ENCODE assay signal across 8 cellular contexts in the genomic region with DNA sequence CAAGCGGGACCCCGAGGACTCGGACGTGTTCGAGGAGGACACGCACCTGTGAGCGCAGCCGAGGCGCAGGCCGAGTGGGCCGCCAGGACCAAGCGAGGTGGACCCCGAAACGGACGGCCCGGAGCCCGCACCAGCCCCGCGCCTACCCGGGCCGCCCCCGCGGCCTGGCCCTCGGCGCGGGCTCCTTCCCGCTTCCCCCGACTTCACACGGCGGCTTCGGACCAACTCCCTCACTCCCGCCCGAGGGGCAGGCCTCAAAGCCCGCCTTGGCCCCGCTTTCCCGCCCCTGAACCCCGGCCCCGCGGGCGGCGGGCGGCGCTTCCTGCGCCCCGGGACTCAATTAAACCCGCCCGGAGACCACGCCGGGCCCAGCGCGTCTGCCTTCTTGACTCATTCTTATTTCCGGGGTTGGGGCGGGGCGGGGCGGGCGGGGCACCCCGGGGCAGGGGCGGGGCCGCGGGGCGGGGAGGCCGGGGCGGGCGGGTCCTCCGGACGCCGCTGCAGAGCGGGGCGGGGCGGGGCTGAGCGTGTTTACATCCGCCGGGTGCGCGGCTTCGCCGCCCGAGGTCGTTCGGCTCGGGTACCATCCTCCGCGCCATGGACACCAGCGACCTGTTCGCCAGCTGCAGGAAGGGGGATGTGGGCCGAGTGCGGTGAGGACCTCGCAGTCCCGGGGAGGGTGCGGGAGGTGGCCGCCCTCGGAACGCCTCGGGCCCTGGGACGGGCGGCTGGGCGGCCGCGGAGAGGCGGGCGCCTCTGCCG. TPM values are rescaled to one million over a fixed set of nuclear protein-coding genes. Genes with fewer than 3 reads are reported as not detected.
DNase-seq lines count a peak whose midpoint lies in the region; ATAC-seq and TF ChIP-seq lines count a peak whose summit lies in the region.

A gene (plus strand): TSS at position 524 of the 762 bp plus-strand sequence. CDS start 74 bp downstream, at position 598.

- no peak within 1 kb of the TSS; the same call in 2 of the 3 replicates for H2BK15ac ChIP-seq in IMR-90 (ENCODE audit: low read depth, low read length)

- ATAC-seq in GM21390 (IDR thresholded peaks at IDR 0.05; ENCODE audit: unreplicated experiment) (peak; percentile 72), IMR-90 (ENCODE audit: low read depth) (peak; percentile 94), Panc1 (peak; percentile 89)
- peak; percentile 89 to 91 for ATAC-seq in activated T-cell treated with anti-CD3 and anti-CD28 coated beads, Interleukin-2, amount 50 U/mL, for 72 hours (replicated peaks in 1 of 2)
- ATAC-seq in naive thymus-derived CD8-positive, alpha-beta T cell = peak; percentile 80 to 83

- intact Hi-C loops in IMR-90 (cut with micrococcal nuclease) (loop anchor here (1.0 kb wide), 1 partner anchor 12 kb away; no protein-coding TSS in a partner anchor), Panc1 (cut with micrococcal nuclease; ENCODE audit: unreplicated experiment) (no loop called here)

- no peaks in the 10 kb centered on the region for H3K27me3 Mint-ChIP-seq in activated T-cell treated with anti-CD3 and anti-CD28 coated beads, Interleukin-2, amount 50 U/mL, for 72 hours (ENCODE audit: low read depth)
- H3K27me3 Mint-ChIP-seq in naive thymus-derived CD8-positive, alpha-beta T cell = no peaks in the 10 kb centered on the region

- DNase-seq in COR-L47 (lab: John Stamatoyannopoulos, UW) = peak; percentile 89
- peak; percentile 58 for DNase-seq in IMR-90
- DNase-seq in Panc1 (ENCODE audit: low read depth, low spot score) = no peak
- peak; percentile 91 to 92 for DNase-seq in activated T-cell treated with anti-CD3 and anti-CD28 coated beads, Interleukin-2, amount 50 U/mL, for 72 hours
- peak; percentile 76 for DNase-seq in fibroblast of gingiva (ENCODE audit: low read depth)
- peak; percentile 76 to 92 (median 85) for DNase-seq in naive thymus-derived CD8-positive, alpha-beta T cell
- peak; percentile 81 to 88 (median 84) for DNase-seq in stimulated activated naive CD4-positive, alpha-beta T cell (lab: John Stamatoyannopoulos, UW)

- H3K4me2 ChIP-seq in IMR-90 (ENCODE audit: low read depth, low read length) = peak within 1 kb of the TSS; percentile 73

- peak within 1 kb of the TSS; percentile 95 to 99 for H4K8ac ChIP-seq in IMR-90 (ENCODE audit: low read depth in 2 of 2, low read length in 2 of 2)

- H3K36me3 ChIP-seq in IMR-90 (ENCODE audit: control insufficient read depth, insufficient read depth, low read length) = peaks cover 14% of the 10 kb centered on the region; the same call in 1 of the 2 replicates
- no peaks in the 10 kb centered on the region for H3K36me3 ChIP-seq in Panc1 (ENCODE audit: control insufficient read depth, insufficient read depth, low read length)

- H3K9ac ChIP-seq in IMR-90 (ENCODE audit: low read depth, low read length) = peak within 1 kb of the TSS; percentile 95

- H3K9me1 ChIP-seq in IMR-90 (ENCODE audit: insufficient read depth, low read length) = peaks cover 10% of the 10 kb centered on the region; the same call in 1 of the 2 replicates

- H3K4me1 ChIP-seq in IMR-90 (ENCODE audit: control insufficient read depth, insufficient read depth, low read length) (peaks cover 10% of the 10 kb centered on the region), Panc1 (ENCODE audit: control insufficient read depth, insufficient read depth, low read length) (peaks cover 4% of the 10 kb centered on the region)

- H3K4ac ChIP-seq in IMR-90 (ENCODE audit: low read depth, low read length) = peak within 1 kb of the TSS; percentile 95

- H3K79me1 ChIP-seq in IMR-90 (ENCODE audit: low read depth in 1 of 2, low read length in 2 of 2) = peaks cover 19 to 35% of the 10 kb centered on the region in 2 experiments

- peak within 1 kb of the TSS; percentile 100 for H2AK9ac ChIP-seq in IMR-90 (replicated peaks; ENCODE audit: low read depth, low read length, poor library complexity)

- H2BK20ac ChIP-seq in IMR-90 (ENCODE audit: low read depth, low read length) = no peak within 1 kb of the TSS

- H4K5ac ChIP-seq in IMR-90 (ENCODE audit: low read depth, low read length) = peak within 1 kb of the TSS; percentile 83

- H2AK5ac ChIP-seq in IMR-90 (ENCODE audit: low read depth, low read length) = peak within 1 kb of the TSS; percentile 98

- H3K27ac Mint-ChIP-seq in activated T-cell treated with anti-CD3 and anti-CD28 coated beads, Interleukin-2, amount 50 U/mL, for 72 hours = peak within 1 kb of the TSS; percentile 90
- peak within 1 kb of the TSS; percentile 94 to 99 (median 98) for H3K27ac Mint-ChIP-seq in naive thymus-derived CD8-positive, alpha-beta T cell

- H3K9me3 ChIP-seq in IMR-90 (ENCODE audit: control insufficient read depth, insufficient read depth, low read length) (no peaks in the 10 kb centered on the region), Panc1 (ENCODE audit: control insufficient read depth, insufficient read depth, low read depth, low read length) (no peaks in the 10 kb centered on the region)

- peaks cover 31% of the 10 kb centered on the region for H3K4me1 Mint-ChIP-seq in activated T-cell treated with anti-CD3 and anti-CD28 coated beads, Interleukin-2, amount 50 U/mL, for 72 hours (ENCODE audit: low read depth)
- H3K4me1 Mint-ChIP-seq in naive thymus-derived CD8-positive, alpha-beta T cell = peaks cover 26 to 52% (median 35%) of the 10 kb centered on the region in 4 donors

- peak within 1 kb of the TSS; percentile 69 for H2BK5ac ChIP-seq in IMR-90 (ENCODE audit: low read depth, low read length, poor library complexity, severe bottlenecking)

- no peaks in the 10 kb centered on the region for H3K9me3 Mint-ChIP-seq in activated T-cell treated with anti-CD3 and anti-CD28 coated beads, Interleukin-2, amount 50 U/mL, for 72 hours
- no peaks in the 10 kb centered on the region for H3K9me3 Mint-ChIP-seq in naive thymus-derived CD8-positive, alpha-beta T cell

- peak within 1 kb of the TSS; percentile 97 for H3K23ac ChIP-seq in IMR-90 (ENCODE audit: low read depth, low read length)

- peak within 1 kb of the TSS; percentile 98 for H2AFZ ChIP-seq in IMR-90 (replicated peaks; ENCODE audit: low read length, poor library complexity)

- TF ChIP-seq POLR2A in IMR-90 (IDR thresholded peaks at IDR 0.05; ENCODE audit: low read depth, low read length) = peak; percentile 95

- in situ Hi-C loops in IMR-90 (cut with MboI; ENCODE audit: low sequenced_read_pairs) (no loop called here), Panc1 (cut with HindIII; ENCODE audit: low pct_unique_long_range_greater_than_20kb, low sequenced_read_pairs) (no loop called here)

- POLR2A ChIA-PET in IMR-90 (lab: Charles Lee; ENCODE audit: unreplicated experiment) (no interaction called here), Panc1 (lab: Charles Lee) (interaction anchor here (0.6 to 0.9 kb wide), 4 partner anchors 12 to 517 kb away, joined by 4 to 7 read pairs (median 6); no protein-coding TSS in a partner anchor)
- POLR2A ChIA-PET in naive thymus-derived CD8-positive, alpha-beta T cell (lab: Charles Lee) = interaction anchor here (0.8 to 3.0 kb wide), 12 partner anchors 9 to 1448 kb away, joined by 3 to 21 read pairs (median 4); a partner anchor contains a TSS

- H3K27ac ChIP-seq in IMR-90 (ENCODE audit: insufficient read depth, low read length) (peak within 1 kb of the TSS; percentile 91), Panc1 (ENCODE audit: low read length) (peak within 1 kb of the TSS; percentile 78)

- H3K56ac ChIP-seq in IMR-90 (ENCODE audit: extremely low read depth, insufficient read depth, low read length) = peak within 1 kb of the TSS; percentile 52

- TF ChIP-seq CTCF in IMR-90 (conservative IDR thresholded peaks at IDR 0.05; ENCODE audit: low read depth, low read length) (no peak), Panc1 (IDR thresholded peaks at IDR 0.05) (no peak)

- no peak for TF ChIP-seq RAD21 in IMR-90 (IDR thresholded peaks at IDR 0.05; ENCODE audit: low read length)

- no peaks in the 10 kb centered on the region; the same call in none of the 2 replicates for H4K20me1 ChIP-seq in IMR-90 (ENCODE audit: insufficient read depth, low read length)

- peaks cover 2 to 5% of the 10 kb centered on the region in 2 donors for H3K36me3 Mint-ChIP-seq in activated T-cell treated with anti-CD3 and anti-CD28 coated beads, Interleukin-2, amount 50 U/mL, for 72 hours (ENCODE audit: insufficient read depth in 2 of 2)
- peaks cover 0 to 10% (median 0%) of the 10 kb centered on the region in 3 donors for H3K36me3 Mint-ChIP-seq in naive thymus-derived CD8-positive, alpha-beta T cell

- H3K27me3 ChIP-seq in IMR-90 (ENCODE audit: control insufficient read depth, insufficient read depth, low read length) = no peaks in the 10 kb centered on the region
- H3K27me3 ChIP-seq in Panc1 (ENCODE audit: control insufficient read depth, insufficient read depth, low read length) = no peaks in the 10 kb centered on the region

- H2BK120ac ChIP-seq in IMR-90 (ENCODE audit: low read depth, low read length) = peak within 1 kb of the TSS; percentile 84

- peak within 1 kb of the TSS; percentile 98 for H3K14ac ChIP-seq in IMR-90 (replicated peaks; ENCODE audit: low read depth, low read length)

- BruUV-seq in IMR-90 (replicated peaks; lab: Mats Ljungman, UMichigan) (no TSS peak), Panc1 (replicated peaks; lab: Mats Ljungman, UMichigan) (TSS peak; percentile 98)

- 0% methylated on average over 21 of the region's 102 CpGs; no CpG with 5 or more reads in 1 of the 2 experiments for WGBS in IMR-90 (ENCODE audit: extremely low coverage in 2 of 2, insufficient read length in 1 of 2), 2 experiments

- H3K4me3 ChIP-seq in IMR-90 (ENCODE audit: insufficient read depth, low read depth, low read length) (peak within 1 kb of the TSS; percentile 97), Panc1 (ENCODE audit: low read depth in 2 of 2, low read length in 2 of 2) (peak within 1 kb of the TSS; percentile 66 to 79)

- CTCF ChIA-PET in IMR-90 (lab: Yijun Ruan, JAX) (interaction anchor here (0.5 kb wide), 1 partner anchor 15 kb away, joined by 3 read pairs; no protein-coding TSS in a partner anchor), Panc1 (lab: Charles Lee) (no interaction called here)

- peak within 1 kb of the TSS; percentile 73 for H4K91ac ChIP-seq in IMR-90 (ENCODE audit: insufficient read depth, low read depth, low read length)

- H3K4me3 Mint-ChIP-seq in activated T-cell treated with anti-CD3 and anti-CD28 coated beads, Interleukin-2, amount 50 U/mL, for 72 hours = peak within 1 kb of the TSS; percentile 91 to 94
- H3K4me3 Mint-ChIP-seq in naive thymus-derived CD8-positive, alpha-beta T cell = peak within 1 kb of the TSS; percentile 84 to 98 (median 94)

- dilution Hi-C loops in IMR-90 (cut with HindIII; ENCODE audit: low sequenced_read_pairs, unreplicated experiment) = no loop called here

- H3K18ac ChIP-seq in IMR-90 (ENCODE audit: low read depth, low read length) = peak within 1 kb of the TSS; percentile 76

RNA-seq across cellular contexts. Expression of the gene that starts here (rescaled TPM):
- total RNA-seq in IMR-90 (2012; rRNA removed) (3.2 and 3.3 TPM in 2 replicates), Panc1 (2021; ENCODE audit: unreplicated experiment) (6.9 TPM)
- polyA plus RNA-seq in IMR-90 (2012; rRNA removed) = 23.0 and 25.3 TPM in 2 replicates
- polyA plus RNA-seq in IMR-90 (2012; cell fraction: cytosol; rRNA removed) = 18.6 and 29.2 TPM in 2 replicates
- polyA plus RNA-seq in IMR-90 (2012; cell fraction: nucleus; rRNA removed; ENCODE audit: low replicate concordance) = 139 and 305 TPM in 2 replicates
- 14.4 TPM for polyA plus RNA-seq in Panc1 (2012; ENCODE audit: insufficient read length)
- 10 to 100 TPM; 24.1 to 27.0 TPM for total RNA-seq in activated T-cell treated with anti-CD3 and anti-CD28 coated beads, Interleukin-2, amount 50 U/mL, for 72 hours
- total RNA-seq in naive thymus-derived CD8-positive, alpha-beta T cell = 100 to 1,000 TPM; 183 to 187 TPM
- 10 to 100 TPM; 58.6 to 71.9 (median 60.9) TPM for polyA plus RNA-seq in naive thymus-derived CD8-positive, alpha-beta T cell

Comparison
In these comparisons a context has a peak if more than half of its experiments do, and no peak if none do; other contexts are left out.
1. RNA of the gene that starts here (total RNA-seq): 183 to 187 TPM in naive thymus-derived CD8-positive, alpha-beta T cell; 24.1 to 27.0 TPM in activated T-cell treated with anti-CD3 and anti-CD28 coated beads, Interleukin-2, amount 50 U/mL, for 72 hours, 6.9 TPM in Panc1 (single experiment) and 3.2 to 3.3 TPM in IMR-90; every median in the first group is over 4 times any median in the second.
2. Peak in every context shown above with its lines, with median percentiles within 50 percentile points of each other: ATAC-seq.